Comparison of ENCODE assay signal across 1 cellular context in the genomic region with DNA sequence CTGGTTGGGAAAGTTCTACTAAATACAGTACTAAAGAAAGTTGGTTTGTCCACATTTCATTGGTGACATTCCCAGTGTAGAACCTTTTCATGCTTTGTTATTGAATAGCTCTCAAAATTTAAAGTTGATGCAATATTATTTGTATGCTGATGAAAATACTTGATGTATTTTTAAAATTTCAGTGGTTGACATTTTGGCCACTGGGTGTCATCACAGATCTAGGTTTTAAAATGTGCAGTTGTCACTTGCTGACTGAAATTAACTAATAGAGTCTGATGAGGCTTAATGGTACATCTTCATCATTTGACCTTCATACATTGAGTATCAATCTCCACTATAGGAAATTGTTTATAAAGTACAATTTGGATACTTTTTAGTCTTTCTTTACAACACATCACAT.
A peak's percentile ranks its signal among the peaks of the same experiment; 100 is the strongest.
TF ChIP-seq lines count a peak whose summit lies in the region.

No MANE protein-coding gene starts in this region.

TF ChIP-seq in HepG2, 621 proteins besides CTCF, POLR2A, EP300 and RAD21:
- TF ChIP-seq ZNF577 (CRISPR knock-in tag; IDR thresholded peaks at IDR 0.05; ENCODE audit: borderline replicate concordance, low read depth) (no peak), STAG1 (CRISPR knock-in tag; IDR thresholded peaks at IDR 0.05) (peak; percentile 63)
TF ChIP-seq in HepG2: peak in this region for 1.
